In genomic region chr11:17048491-17048890, GRCh38 we compare ENCODE assay signal across 1 cellular context. TPM values are rescaled to one million over a fixed set of nuclear protein-coding genes. Genes with fewer than 3 reads are reported as not detected.
"Had no signal": no experiment of that assay in that cellular context is flagged by ENCODE, and none has a peak within 500 bp of the region (broad histone marks: within the 10 kb centered on the region; RNA-seq: fewer than 3 reads in every experiment).

No MANE protein-coding gene starts in this region.

RNA-seq across cellular contexts. Expression of gene PLEKHA7, which starts 34.3 kb away (rescaled TPM):
- total RNA-seq: SJSA1 had no signal
